8 cellular contexts compared by ENCODE assay signal in the genomic region with DNA sequence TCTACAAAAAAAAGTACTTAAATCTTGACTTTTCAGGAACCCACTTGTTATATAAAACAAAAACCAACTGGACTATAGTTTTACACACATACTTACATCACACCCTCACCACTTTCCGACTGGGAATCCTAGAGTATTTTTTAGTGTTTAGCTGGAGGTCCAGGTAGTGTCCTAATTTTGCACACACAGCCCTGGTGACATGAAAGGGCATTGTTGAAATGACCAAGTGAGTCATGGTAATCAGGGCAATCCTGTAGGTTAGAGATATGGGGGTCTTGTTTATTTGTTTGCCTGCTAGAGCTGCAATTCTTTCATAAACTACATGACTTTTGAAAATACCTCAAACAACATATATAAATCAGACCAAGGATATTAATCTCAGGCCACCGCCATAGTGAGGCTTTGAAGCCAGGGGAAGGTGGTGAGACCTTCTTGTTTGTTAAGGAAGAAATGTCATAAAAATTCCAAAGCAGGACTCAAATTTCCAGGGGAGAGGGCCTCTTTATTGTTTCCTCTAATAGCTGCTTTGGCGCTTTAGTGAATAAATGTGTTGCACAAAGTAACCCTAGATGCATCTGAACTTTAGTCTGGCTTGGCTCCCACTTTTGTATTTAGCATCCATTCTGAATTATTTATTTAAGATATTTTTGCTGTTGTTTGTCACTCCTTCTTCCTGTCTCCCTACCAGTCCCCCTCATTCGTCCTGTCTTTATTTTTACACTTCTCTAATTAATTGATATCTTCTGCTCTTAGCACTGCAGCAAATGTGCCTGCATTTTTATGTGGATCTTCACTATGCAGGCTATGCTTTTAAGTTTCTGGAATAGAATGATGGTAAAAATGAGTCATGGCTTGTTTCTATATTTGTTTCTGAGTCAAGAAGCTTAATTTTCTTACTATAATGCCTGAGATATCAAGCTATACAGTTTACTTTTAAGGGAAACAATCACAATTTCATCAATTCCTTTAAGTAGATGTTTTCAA.
DNase-seq lines count a peak whose midpoint lies in the region; FAIRE-seq and TF ChIP-seq lines count a peak whose summit lies in the region.

No MANE protein-coding gene starts in this region.

- intact Hi-C loops in sigmoid colon (cut with DNase I) = loop anchor here (2.0 to 5.0 kb wide), 7 partner anchors 137 to 539 kb away; no protein-coding TSS in a partner anchor

- H3K27ac Mint-ChIP-seq in T-helper 2 cell treated with Interferon-gamma antibody and Interleukin-4, amounts not matched to agents 5 μg/mL and 100 μg/mL, for 36 hours = no peak overlapping the region

- DNase-seq in GM12891 (ENCODE audit: insufficient read length, low spot score) (no peak), SJCRH30 (peak; percentile 17 to 47), fibroblast of gingiva (ENCODE audit: low read depth) (peak; percentile 73), sigmoid colon (no peak), NCI-H748 treated with DMSO at 0.1 percent for 48 hours (lab: John Stamatoyannopoulos, UW) (no peak), NOMO-1 treated with dmso at 0.1 percent for 144 hours (lab: John Stamatoyannopoulos, UW; ENCODE audit: unreplicated experiment) (no peak), 8988T (no peak)
- no peak for DNase-seq in T-helper 2 cell treated with Interferon-gamma antibody and Interleukin-4, amounts not matched to agents 5 μg/mL and 100 μg/mL, for 36 hours (ENCODE audit: low spot score)

- peak; percentile 20 for FAIRE-seq in GM12891 (lab: Jason Lieb, UNC)

- no peaks in the 10 kb centered on the region for H3K9me3 Mint-ChIP-seq in T-helper 2 cell treated with Interferon-gamma antibody and Interleukin-4, amounts not matched to agents 5 μg/mL and 100 μg/mL, for 36 hours

- H3K4me1 ChIP-seq in SJCRH30 (peaks cover 69% of the 10 kb centered on the region), sigmoid colon (peaks cover 0 to 93% (median 74%) of the 10 kb centered on the region in 4 donors)

- H3K4me1 Mint-ChIP-seq in T-helper 2 cell treated with Interferon-gamma antibody and Interleukin-4, amounts not matched to agents 5 μg/mL and 100 μg/mL, for 36 hours (ENCODE audit: low read depth) = peaks cover 5% of the 10 kb centered on the region

- 51 to 54% methylated on average over 4 of the region's 4 CpGs for WGBS in sigmoid colon, 2 donors

- H3K4me3 Mint-ChIP-seq in T-helper 2 cell treated with Interferon-gamma antibody and Interleukin-4, amounts not matched to agents 5 μg/mL and 100 μg/mL, for 36 hours = no peak overlapping the region

- H3K27me3 ChIP-seq in SJCRH30 (no peaks in the 10 kb centered on the region), sigmoid colon (no peaks in the 10 kb centered on the region)

- H3K36me3 ChIP-seq in SJCRH30 (no peaks in the 10 kb centered on the region), sigmoid colon (no peaks in the 10 kb centered on the region)

- no peak for TF ChIP-seq POLR2A in GM12891 (IDR thresholded peaks at IDR 0.05; ENCODE audit: low read depth, low read length)
- no peak for TF ChIP-seq POLR2A in sigmoid colon (IDR thresholded peaks at IDR 0.05)

- H3K9me3 ChIP-seq in SJCRH30 (replicated peaks) (no peaks in the 10 kb centered on the region), sigmoid colon (no peaks in the 10 kb centered on the region)

- TF ChIP-seq CTCF in sigmoid colon (IDR thresholded peaks at IDR 0.05) = no peak

- no peaks in the 10 kb centered on the region for H3K36me3 Mint-ChIP-seq in T-helper 2 cell treated with Interferon-gamma antibody and Interleukin-4, amounts not matched to agents 5 μg/mL and 100 μg/mL, for 36 hours (ENCODE audit: low read depth)

- H3K4me3 ChIP-seq in SJCRH30 (no peak overlapping the region), sigmoid colon (no peak overlapping the region)

- TF ChIP-seq EP300 in sigmoid colon (IDR thresholded peaks at IDR 0.05) = peak in 1 of 4 donors; percentile 12

- H3K27ac ChIP-seq in SJCRH30 (peak overlapping the region; percentile 97), sigmoid colon (peak overlapping the region; percentile 81 to 90 (median 88))

- peaks cover 4% of the 10 kb centered on the region for H3K27me3 Mint-ChIP-seq in T-helper 2 cell treated with Interferon-gamma antibody and Interleukin-4, amounts not matched to agents 5 μg/mL and 100 μg/mL, for 36 hours (ENCODE audit: low read depth)

TF ChIP-seq in GM12891, 5 proteins besides CTCF, POLR2A, EP300 and RAD21:
- no peak for TF ChIP-seq SPI1 (IDR thresholded peaks at IDR 0.05; ENCODE audit: low read depth, low read length)
- no peak for TF ChIP-seq POU2F2 (IDR thresholded peaks at IDR 0.05; ENCODE audit: low read depth, low read length)
- no peak for TF ChIP-seq PAX5 (IDR thresholded peaks at IDR 0.05; ENCODE audit: insufficient read depth, low read length, severe bottlenecking)
- no peak for TF ChIP-seq POLR2AphosphoS5 (IDR thresholded peaks at IDR 0.05; ENCODE audit: low read depth, low read length)
- no peak for TF ChIP-seq TAF1 (IDR thresholded peaks at IDR 0.05; ENCODE audit: low read depth, low read length)

Comparison
In these comparisons a context has a peak if more than half of its experiments do, and no peak if none do; other contexts are left out.
1. DNase-seq: peak in SJCRH30 (2 of 2) and fibroblast of gingiva (single experiment); none in GM12891 (single experiment), sigmoid colon (single experiment), NCI-H748 treated with DMSO at 0.1 percent for 48 hours (single experiment), NOMO-1 treated with dmso at 0.1 percent for 144 hours (single experiment), 8988T (single experiment) and T-helper 2 cell treated with Interferon-gamma antibody and Interleukin-4, amounts not matched to agents 5 μg/mL and 100 μg/mL, for 36 hours (single experiment).